In the genomic region with DNA sequence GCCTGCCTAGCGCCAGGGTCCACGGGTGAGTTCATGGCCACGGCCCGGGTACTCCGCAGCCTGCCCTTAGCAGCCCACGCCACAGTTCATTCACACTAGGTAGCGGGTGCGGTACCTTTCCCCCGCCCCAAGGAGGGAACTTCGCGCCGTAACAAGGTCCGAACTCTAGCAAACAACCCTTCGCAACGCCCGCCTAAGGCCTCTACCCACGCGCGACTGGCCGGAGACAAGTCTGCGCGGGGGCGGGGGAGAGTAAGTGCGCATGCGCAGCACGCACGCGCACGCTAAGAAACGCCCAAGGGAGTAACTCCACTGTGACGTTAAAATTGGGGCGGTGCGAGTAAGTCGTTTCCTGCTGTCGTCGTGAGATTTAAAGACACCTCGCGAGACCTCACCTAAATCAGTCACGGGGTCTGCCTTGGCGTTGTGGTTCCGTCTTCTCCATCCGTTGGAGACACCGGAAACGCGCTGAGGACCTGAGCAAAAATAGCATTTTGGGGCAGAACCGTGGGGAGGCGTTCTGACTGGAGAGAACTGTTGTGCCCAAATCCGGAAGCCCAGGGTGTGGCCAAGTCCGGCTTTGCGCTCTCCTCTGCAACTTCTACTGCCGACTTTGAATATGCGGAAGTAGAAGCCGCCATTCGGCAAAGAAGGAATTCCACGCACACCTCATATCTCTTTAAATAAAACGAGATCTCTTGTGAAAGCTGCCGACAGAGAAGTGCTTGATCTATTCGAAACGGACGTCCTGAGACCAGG, we compare ENCODE assay signal across 8 cellular contexts. TPM values are rescaled to one million over a fixed set of nuclear protein-coding genes. Genes with fewer than 3 reads are reported as not detected.
DNase-seq lines count a peak whose midpoint lies in the region; ATAC-seq, FAIRE-seq and TF ChIP-seq lines count a peak whose summit lies in the region.

A gene with protein sequence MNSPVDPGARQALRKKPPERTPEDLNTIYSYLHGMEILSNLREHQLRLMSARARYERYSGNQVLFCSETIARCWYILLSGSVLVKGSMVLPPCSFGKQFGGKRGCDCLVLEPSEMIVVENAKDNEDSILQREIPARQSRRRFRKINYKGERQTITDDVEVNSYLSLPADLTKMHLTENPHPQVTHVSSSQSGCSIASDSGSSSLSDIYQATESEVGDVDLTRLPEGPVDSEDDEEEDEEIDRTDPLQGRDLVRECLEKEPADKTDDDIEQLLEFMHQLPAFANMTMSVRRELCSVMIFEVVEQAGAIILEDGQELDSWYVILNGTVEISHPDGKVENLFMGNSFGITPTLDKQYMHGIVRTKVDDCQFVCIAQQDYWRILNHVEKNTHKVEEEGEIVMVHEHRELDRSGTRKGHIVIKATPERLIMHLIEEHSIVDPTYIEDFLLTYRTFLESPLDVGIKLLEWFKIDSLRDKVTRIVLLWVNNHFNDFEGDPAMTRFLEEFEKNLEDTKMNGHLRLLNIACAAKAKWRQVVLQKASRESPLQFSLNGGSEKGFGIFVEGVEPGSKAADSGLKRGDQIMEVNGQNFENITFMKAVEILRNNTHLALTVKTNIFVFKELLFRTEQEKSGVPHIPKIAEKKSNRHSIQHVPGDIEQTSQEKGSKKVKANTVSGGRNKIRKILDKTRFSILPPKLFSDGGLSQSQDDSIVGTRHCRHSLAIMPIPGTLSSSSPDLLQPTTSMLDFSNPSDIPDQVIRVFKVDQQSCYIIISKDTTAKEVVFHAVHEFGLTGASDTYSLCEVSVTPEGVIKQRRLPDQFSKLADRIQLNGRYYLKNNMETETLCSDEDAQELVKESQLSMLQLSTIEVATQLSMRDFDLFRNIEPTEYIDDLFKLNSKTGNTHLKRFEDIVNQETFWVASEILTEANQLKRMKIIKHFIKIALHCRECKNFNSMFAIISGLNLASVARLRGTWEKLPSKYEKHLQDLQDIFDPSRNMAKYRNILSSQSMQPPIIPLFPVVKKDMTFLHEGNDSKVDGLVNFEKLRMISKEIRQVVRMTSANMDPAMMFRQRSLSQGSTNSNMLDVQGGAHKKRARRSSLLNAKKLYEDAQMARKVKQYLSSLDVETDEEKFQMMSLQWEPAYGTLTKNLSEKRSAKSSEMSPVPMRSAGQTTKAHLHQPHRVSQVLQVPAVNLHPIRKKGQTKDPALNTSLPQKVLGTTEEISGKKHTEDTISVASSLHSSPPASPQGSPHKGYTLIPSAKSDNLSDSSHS (N-terminal part only) (minus strand): TSS at position 234 of the 759 bp plus-strand sequence. CDS start 199 bp downstream, at position 35.

- ATAC-seq in HG03460 (IDR thresholded peaks at IDR 0.05; ENCODE audit: unreplicated experiment): peak; percentile 87

- DNase-seq in BJ (ENCODE audit: low read depth): peak; percentile 100
- peak; percentile 37 for DNase-seq in GM19240 (ENCODE audit: insufficient read length, low spot score)
- peak; percentile 98 for DNase-seq in NCI-H526 (lab: John Stamatoyannopoulos, UW)
- peak; percentile 97 for DNase-seq in activated CD4-positive, alpha-beta T cell treated with anti-CD3 and anti-CD28 coated beads for 48 hours
- DNase-seq in kidney tubule cell (ENCODE audit: low spot score): peak; percentile 100
- DNase-seq in stimulated activated CD4-positive, alpha-beta T cell treated with anti-CD3 and anti-CD28 coated beads, Interleukin-1b, Interleukin-23, amount 100 ng/mL, for 24 hours (ENCODE audit: low read depth in 4 of 4, low spot score in 1 of 4): peak; percentile 88 to 96 (median 94)

- POLR2A ChIA-PET in BJ (lab: Charles Lee): interaction anchor here (0.5 kb wide), 1 partner anchor 120 kb away, joined by 15 read pairs; no protein-coding TSS in a partner anchor

- peak within 1 kb of the TSS; percentile 95 for H3K4me3 ChIP-seq in BJ (ENCODE audit: low read depth, low read length)

- FAIRE-seq in colon (lab: Jason Lieb, UNC): peak; percentile 80

- 0 out of 2 replicates have a peak, but pooled peaks have one; percentile 1 for TF ChIP-seq CTCF in BJ (IDR thresholded peaks at IDR 0.05; ENCODE audit: insufficient read depth, low read depth, low read length)

- H3K36me3 ChIP-seq in BJ (ENCODE audit: control insufficient read depth, insufficient read depth, low read length): no peaks in the 10 kb centered on the region

- CTCF ChIA-PET in BJ (lab: Yijun Ruan, JAX): interaction anchor here (1.2 kb wide), 1 partner anchor 46 kb away, joined by 3 read pairs; no protein-coding TSS in a partner anchor

- H3K27me3 ChIP-seq in BJ (ENCODE audit: control insufficient read depth, insufficient read depth, low read length): no peaks in the 10 kb centered on the region

RNA-seq across cellular contexts. Expression of the gene that starts here (rescaled TPM):
- polyA plus RNA-seq in BJ (2011; rRNA removed): 6.2 and 10.6 TPM in 2 replicates
- 13.9 and 14.6 TPM in 2 replicates for polyA minus RNA-seq in BJ (2011; rRNA and poly(A)+ RNA removed)

Comparison
In these comparisons a context has a peak if more than half of its experiments do, and no peak if none do; other contexts are left out.
1. Peak in every context shown above with its lines: DNase-seq, ATAC-seq and H3K4me3 ChIP-seq.
2. DNase-seq: peak in every context shown above with its lines; median percentile 100 in BJ; 100 in kidney tubule cell; 98 in NCI-H526; 97 in activated CD4-positive, alpha-beta T cell treated with anti-CD3 and anti-CD28 coated beads for 48 hours; 94 in stimulated activated CD4-positive, alpha-beta T cell treated with anti-CD3 and anti-CD28 coated beads, Interleukin-1b, Interleukin-23, amount 100 ng/mL, for 24 hours; 37 in GM19240.